In the genomic region with DNA sequence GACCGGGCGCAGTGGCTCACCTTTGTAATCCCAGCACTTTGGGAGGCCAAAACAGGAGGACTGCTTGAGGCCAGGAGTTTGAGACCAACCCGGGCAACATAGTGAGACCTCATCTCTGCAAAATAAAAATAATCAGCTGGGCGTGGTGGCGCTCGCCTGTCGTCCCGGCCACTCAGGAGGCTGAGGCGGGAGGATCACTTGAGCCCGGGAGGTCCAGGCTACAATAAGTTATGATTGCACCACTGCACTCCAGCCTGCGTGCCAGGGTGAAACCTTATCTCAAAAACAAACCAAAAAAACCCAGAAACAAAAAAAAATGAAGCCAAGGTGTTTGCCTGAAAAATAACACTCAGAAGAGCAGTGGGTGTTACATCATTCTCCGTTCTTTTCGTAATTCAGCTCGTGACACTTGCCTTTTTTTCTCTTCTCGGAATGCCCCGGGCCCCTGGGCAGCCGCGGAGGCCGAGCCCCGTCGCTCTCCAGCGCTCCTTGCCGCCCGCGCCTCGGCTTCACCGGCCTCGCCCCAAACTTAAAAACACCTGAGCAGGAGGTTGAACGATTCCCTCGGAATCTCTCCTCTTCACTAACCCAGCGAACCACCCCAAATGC, we compare ENCODE assay signal across 1 cellular context.
TF ChIP-seq lines count a peak whose summit lies in the region.

No MANE protein-coding gene starts in this region.

TF ChIP-seq in HEK293, 187 proteins besides CTCF, POLR2A, EP300 and RAD21 (continued from another document):
- TF ChIP-seq ZNF423 (tag by site-specific recombination; IDR thresholded peaks at IDR 0.05) (peak; percentile 24; the same call in 1 of the 2 replicates), ZNF112 (tag by site-specific recombination; IDR thresholded peaks at IDR 0.05) (no peak), MYNN (tag by site-specific recombination; IDR thresholded peaks at IDR 0.05; ENCODE audit: borderline replicate concordance) (no peak), ZNF24 (tag by site-specific recombination; IDR thresholded peaks at IDR 0.05) (0 out of 2 replicates have a peak, but pooled peaks have one; percentile 16), GLIS2 (tag by site-specific recombination; IDR thresholded peaks at IDR 0.05) (no peak; the same call in 1 of the 2 replicates), ZNF548 (tag by site-specific recombination; IDR thresholded peaks at IDR 0.05) (no peak), GLI4 (tag by site-specific recombination; IDR thresholded peaks at IDR 0.05) (no peak), ZSCAN30 (tag by site-specific recombination; IDR thresholded peaks at IDR 0.05) (no peak), ZNF701 (tag by site-specific recombination; IDR thresholded peaks at IDR 0.05) (no peak)
- TF ChIP-seq, protein P1, sequence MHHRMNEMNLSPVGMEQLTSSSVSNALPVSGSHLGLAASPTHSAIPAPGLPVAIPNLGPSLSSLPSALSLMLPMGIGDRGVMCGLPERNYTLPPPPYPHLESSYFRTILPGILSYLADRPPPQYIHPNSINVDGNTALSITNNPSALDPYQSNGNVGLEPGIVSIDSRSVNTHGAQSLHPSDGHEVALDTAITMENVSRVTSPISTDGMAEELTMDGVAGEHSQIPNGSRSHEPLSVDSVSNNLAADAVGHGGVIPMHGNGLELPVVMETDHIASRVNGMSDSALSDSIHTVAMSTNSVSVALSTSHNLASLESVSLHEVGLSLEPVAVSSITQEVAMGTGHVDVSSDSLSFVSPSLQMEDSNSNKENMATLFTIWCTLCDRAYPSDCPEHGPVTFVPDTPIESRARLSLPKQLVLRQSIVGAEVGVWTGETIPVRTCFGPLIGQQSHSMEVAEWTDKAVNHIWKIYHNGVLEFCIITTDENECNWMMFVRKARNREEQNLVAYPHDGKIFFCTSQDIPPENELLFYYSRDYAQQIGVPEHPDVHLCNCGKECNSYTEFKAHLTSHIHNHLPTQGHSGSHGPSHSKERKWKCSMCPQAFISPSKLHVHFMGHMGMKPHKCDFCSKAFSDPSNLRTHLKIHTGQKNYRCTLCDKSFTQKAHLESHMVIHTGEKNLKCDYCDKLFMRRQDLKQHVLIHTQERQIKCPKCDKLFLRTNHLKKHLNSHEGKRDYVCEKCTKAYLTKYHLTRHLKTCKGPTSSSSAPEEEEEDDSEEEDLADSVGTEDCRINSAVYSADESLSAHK (tag by site-specific recombination; IDR thresholded peaks at IDR 0.05), result no peak
- TF ChIP-seq, protein P2, sequence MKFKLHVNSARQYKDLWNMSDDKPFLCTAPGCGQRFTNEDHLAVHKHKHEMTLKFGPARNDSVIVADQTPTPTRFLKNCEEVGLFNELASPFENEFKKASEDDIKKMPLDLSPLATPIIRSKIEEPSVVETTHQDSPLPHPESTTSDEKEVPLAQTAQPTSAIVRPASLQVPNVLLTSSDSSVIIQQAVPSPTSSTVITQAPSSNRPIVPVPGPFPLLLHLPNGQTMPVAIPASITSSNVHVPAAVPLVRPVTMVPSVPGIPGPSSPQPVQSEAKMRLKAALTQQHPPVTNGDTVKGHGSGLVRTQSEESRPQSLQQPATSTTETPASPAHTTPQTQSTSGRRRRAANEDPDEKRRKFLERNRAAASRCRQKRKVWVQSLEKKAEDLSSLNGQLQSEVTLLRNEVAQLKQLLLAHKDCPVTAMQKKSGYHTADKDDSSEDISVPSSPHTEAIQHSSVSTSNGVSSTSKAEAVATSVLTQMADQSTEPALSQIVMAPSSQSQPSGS (tag by site-specific recombination; IDR thresholded peaks at IDR 0.05; ENCODE audit: low read depth), result no peak
TF ChIP-seq in HEK293: peak in this region for 31.
